In the genomic region with DNA sequence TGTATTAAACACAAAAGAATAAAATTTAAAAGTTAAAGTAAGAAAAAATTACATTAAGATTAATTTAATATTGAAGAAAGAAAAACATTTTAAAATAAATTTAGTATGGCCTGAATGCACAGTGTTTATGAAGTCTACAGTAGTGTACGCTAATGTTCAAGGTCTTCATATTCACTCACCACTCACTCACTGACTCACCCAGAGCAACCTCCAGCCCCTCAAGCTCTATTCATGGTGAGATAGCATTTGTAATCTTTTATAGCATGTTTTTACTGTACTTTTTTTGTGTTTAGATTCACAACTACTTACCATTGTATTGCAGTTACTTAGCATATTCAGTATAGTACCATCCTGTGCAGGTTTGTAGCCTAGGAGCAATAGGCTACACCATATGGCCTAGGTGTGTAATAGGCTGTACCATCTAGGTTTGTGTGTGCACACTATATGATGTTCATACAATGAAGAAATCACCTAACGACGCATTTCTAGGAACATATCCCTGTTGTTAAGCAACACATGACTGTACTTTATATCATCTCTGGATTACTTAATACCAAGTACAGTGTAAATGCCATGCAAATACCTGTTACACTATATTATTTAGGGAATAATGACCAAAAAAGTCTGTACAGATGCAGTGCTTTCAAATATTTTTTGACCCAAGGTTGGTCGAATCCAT, we compare ENCODE assay signal across 1 cellular context.
TF ChIP-seq lines count a peak whose summit lies in the region.

No MANE protein-coding gene starts in this region.

TF ChIP-seq in HepG2, 621 proteins besides CTCF, POLR2A, EP300 and RAD21 (continued from another document):
- TF ChIP-seq, protein P1, sequence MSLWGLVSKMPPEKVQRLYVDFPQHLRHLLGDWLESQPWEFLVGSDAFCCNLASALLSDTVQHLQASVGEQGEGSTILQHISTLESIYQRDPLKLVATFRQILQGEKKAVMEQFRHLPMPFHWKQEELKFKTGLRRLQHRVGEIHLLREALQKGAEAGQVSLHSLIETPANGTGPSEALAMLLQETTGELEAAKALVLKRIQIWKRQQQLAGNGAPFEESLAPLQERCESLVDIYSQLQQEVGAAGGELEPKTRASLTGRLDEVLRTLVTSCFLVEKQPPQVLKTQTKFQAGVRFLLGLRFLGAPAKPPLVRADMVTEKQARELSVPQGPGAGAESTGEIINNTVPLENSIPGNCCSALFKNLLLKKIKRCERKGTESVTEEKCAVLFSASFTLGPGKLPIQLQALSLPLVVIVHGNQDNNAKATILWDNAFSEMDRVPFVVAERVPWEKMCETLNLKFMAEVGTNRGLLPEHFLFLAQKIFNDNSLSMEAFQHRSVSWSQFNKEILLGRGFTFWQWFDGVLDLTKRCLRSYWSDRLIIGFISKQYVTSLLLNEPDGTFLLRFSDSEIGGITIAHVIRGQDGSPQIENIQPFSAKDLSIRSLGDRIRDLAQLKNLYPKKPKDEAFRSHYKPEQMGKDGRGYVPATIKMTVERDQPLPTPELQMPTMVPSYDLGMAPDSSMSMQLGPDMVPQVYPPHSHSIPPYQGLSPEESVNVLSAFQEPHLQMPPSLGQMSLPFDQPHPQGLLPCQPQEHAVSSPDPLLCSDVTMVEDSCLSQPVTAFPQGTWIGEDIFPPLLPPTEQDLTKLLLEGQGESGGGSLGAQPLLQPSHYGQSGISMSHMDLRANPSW (CRISPR knock-in tag; IDR thresholded peaks at IDR 0.05; ENCODE audit: borderline replicate concordance), result no peak
- TF ChIP-seq NFYB (CRISPR knock-in tag; IDR thresholded peaks at IDR 0.05), result no peak
- TF ChIP-seq ZFY (CRISPR knock-in tag; IDR thresholded peaks at IDR 0.05), result no peak
- no peak for TF ChIP-seq ZNF441 (CRISPR knock-in tag; IDR thresholded peaks at IDR 0.05; ENCODE audit: borderline replicate concordance)
- no peak for TF ChIP-seq FOXA3 (CRISPR knock-in tag; IDR thresholded peaks at IDR 0.05)
- TF ChIP-seq, protein P2, sequence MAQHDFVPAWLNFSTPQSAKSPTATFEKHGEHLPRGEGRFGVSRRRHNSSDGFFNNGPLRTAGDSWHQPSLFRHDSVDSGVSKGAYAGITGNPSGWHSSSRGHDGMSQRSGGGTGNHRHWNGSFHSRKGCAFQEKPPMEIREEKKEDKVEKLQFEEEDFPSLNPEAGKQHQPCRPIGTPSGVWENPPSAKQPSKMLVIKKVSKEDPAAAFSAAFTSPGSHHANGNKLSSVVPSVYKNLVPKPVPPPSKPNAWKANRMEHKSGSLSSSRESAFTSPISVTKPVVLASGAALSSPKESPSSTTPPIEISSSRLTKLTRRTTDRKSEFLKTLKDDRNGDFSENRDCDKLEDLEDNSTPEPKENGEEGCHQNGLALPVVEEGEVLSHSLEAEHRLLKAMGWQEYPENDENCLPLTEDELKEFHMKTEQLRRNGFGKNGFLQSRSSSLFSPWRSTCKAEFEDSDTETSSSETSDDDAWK (CRISPR knock-in tag; IDR thresholded peaks at IDR 0.05), result no peak
